In genomic region chr12:5965950-5966383, GRCh38 we compare ENCODE assay signal across 8 cellular contexts. TPM values are rescaled to one million over a fixed set of nuclear protein-coding genes. Genes with fewer than 3 reads are reported as not detected.
DNase-seq lines count a peak whose midpoint lies in the region; ATAC-seq and TF ChIP-seq lines count a peak whose summit lies in the region.

No MANE protein-coding gene starts in this region.

- POLR2A ChIA-PET in SK-N-SH (lab: Yijun Ruan, JAX): no interaction called here

- H3K79me2 ChIP-seq in SK-N-SH (ENCODE audit: insufficient read depth): no peaks in the 10 kb centered on the region

- peak; percentile 57 for TF ChIP-seq RAD21 in SK-N-SH (IDR thresholded peaks at IDR 0.05; ENCODE audit: low read length)

- no peaks in the 10 kb centered on the region for H3F3A ChIP-seq in SK-N-SH (replicated peaks; ENCODE audit: insufficient read depth)

- peaks cover 7% of the 10 kb centered on the region; the same call in 1 of the 2 replicates for H3K27me3 ChIP-seq in SK-N-SH (ENCODE audit: insufficient read depth)

- peak; percentile 57 for DNase-seq in EH (ENCODE audit: low read depth)
- peak; percentile 50 for DNase-seq in HuH-7.5 (ENCODE audit: low spot score)
- DNase-seq in SK-N-SH: peak; percentile 80
- peak in 31 of 56 donors; percentile 1 to 59 (median 13) for DNase-seq in amygdala (lab: John Stamatoyannopoulos, UW)
- peak in 26 of 51 donors; percentile 2 to 59 (median 28) for DNase-seq in hypothalamus (lab: John Stamatoyannopoulos, UW)
- DNase-seq in stimulated activated CD4-positive, alpha-beta T cell treated with anti-CD3 and anti-CD28 coated beads, Interleukin-12 subunit alpha, Interleukin-12 subunit beta, amount 100 ng/mL, for 24 hours (ENCODE audit: low read depth in 2 of 2): peak; percentile 16 to 45

- no peak overlapping the region for H2AFZ ChIP-seq in SK-N-SH (ENCODE audit: low read depth)

- H3K27ac ChIP-seq in SK-N-SH (ENCODE audit: low read depth in 2 of 2, low read length in 1 of 2): no peak overlapping the region

- no peaks in the 10 kb centered on the region for H3K9me3 ChIP-seq in SK-N-SH

- ATAC-seq in GM19035 (IDR thresholded peaks at IDR 0.05; ENCODE audit: unreplicated experiment) (no peak), HG02678 (IDR thresholded peaks at IDR 0.05; ENCODE audit: unreplicated experiment) (no peak)

- no peak overlapping the region for H3K4me2 ChIP-seq in SK-N-SH

- TF ChIP-seq CTCF in SK-N-SH (IDR thresholded peaks at IDR 0.05): peak; percentile 88

- H3K9ac ChIP-seq in SK-N-SH: no peak overlapping the region

- CTCF ChIA-PET in SK-N-SH (lab: Yijun Ruan, JAX): interaction anchor here (0.6 to 5.5 kb wide), 13 partner anchors 9 to 954 kb away, joined by 3 to 52 read pairs (median 4); no protein-coding TSS in a partner anchor

- H3K4me3 ChIP-seq in SK-N-SH (ENCODE audit: low read depth in 2 of 2, low read length in 1 of 2): no peak overlapping the region

- H3K36me3 ChIP-seq in SK-N-SH (replicated peaks in 1 of 2; ENCODE audit: control insufficient read depth in 1 of 2, insufficient read depth in 2 of 2, low read length in 1 of 2): no peaks in the 10 kb centered on the region

- H3K9me2 ChIP-seq in SK-N-SH: no peaks in the 10 kb centered on the region

- 44% methylated on average over 6 of the region's 9 CpGs for WGBS in SK-N-SH (ENCODE audit: low lambda C conversion rate)

- no peak for TF ChIP-seq EP300 in SK-N-SH (IDR thresholded peaks at IDR 0.05; ENCODE audit: borderline replicate concordance in 1 of 2, low read depth in 1 of 2, low read length in 1 of 2)

- no peaks in the 10 kb centered on the region; a peak in 1 of 4 replicates for H3K4me1 ChIP-seq in SK-N-SH (ENCODE audit: control insufficient read depth in 1 of 2, insufficient read depth in 2 of 2, low read depth in 1 of 2, low read length in 1 of 2)

- no peaks in the 10 kb centered on the region for H4K20me1 ChIP-seq in SK-N-SH (ENCODE audit: insufficient read depth)

TF ChIP-seq in SK-N-SH, 30 proteins besides CTCF, POLR2A, EP300 and RAD21:
- peak; percentile 71 for TF ChIP-seq SMC3 (IDR thresholded peaks at IDR 0.05; ENCODE audit: low read depth, low read length)
- no peak for TF ChIP-seq CHD2 (IDR thresholded peaks at IDR 0.05; ENCODE audit: low read length, partially characterized antibody)

RNA-seq across cellular contexts. Expression of gene ANO2, which starts 20.9 kb away (rescaled TPM):
- not detected in 2 replicates for polyA plus RNA-seq in SK-N-SH (2012; rRNA removed)
- not detected in 2 replicates for polyA plus RNA-seq in SK-N-SH (2012; cell fraction: cytosol; rRNA removed)
- polyA plus RNA-seq in SK-N-SH (2012; cell fraction: nucleus; rRNA removed): 0.01 TPM in 1 of 2 replicates, not detected in the other

Comparison
In these comparisons a context has a peak if more than half of its experiments do, and no peak if none do; other contexts are left out.
1. DNase-seq: peak in every context shown above with its lines; median percentile 80 in SK-N-SH; 57 in EH; 50 in HuH-7.5; 30 in stimulated activated CD4-positive, alpha-beta T cell treated with anti-CD3 and anti-CD28 coated beads, Interleukin-12 subunit alpha, Interleukin-12 subunit beta, amount 100 ng/mL, for 24 hours; 28 in hypothalamus; 13 in amygdala.